In genomic region chr20:49569403-49570115, GRCh38 we compare ENCODE assay signal across 13 cellular contexts. TPM values are rescaled to one million over a fixed set of nuclear protein-coding genes. Genes with fewer than 3 reads are reported as not detected.
A peak's percentile ranks its signal among the peaks of the same experiment; 100 is the strongest.
DNase-seq lines count a peak whose midpoint lies in the region; ATAC-seq and TF ChIP-seq lines count a peak whose summit lies in the region.
"Had no signal": no experiment of that assay in that cellular context is flagged by ENCODE, and none has a peak within 500 bp of the region (broad histone marks: within the 10 kb centered on the region; RNA-seq: fewer than 3 reads in every experiment).

No MANE protein-coding gene starts in this region.

- H3K36me3 ChIP-seq in GM23248 (ENCODE audit: low read depth) = peaks cover 5% of the 10 kb centered on the region; the same call in 1 of the 2 replicates
- no peaks in the 10 kb centered on the region for H3K36me3 ChIP-seq in NT2/D1 (ENCODE audit: insufficient read depth, insufficient read length, low read length)

- H4K20me1 ChIP-seq in GM23248 (ENCODE audit: insufficient read depth) = no peaks in the 10 kb centered on the region

- H3K9ac ChIP-seq in GM23248 (no peak overlapping the region), NT2/D1 (ENCODE audit: insufficient read length, low read depth) (peak overlapping the region; percentile 37)

- H2AFZ ChIP-seq in GM23248 = no peak overlapping the region

- no peaks in the 10 kb centered on the region for H3K9me3 ChIP-seq in GM23248 (ENCODE audit: low read depth)
- no peaks in the 10 kb centered on the region for H3K9me3 ChIP-seq in NT2/D1 (ENCODE audit: insufficient read depth, low read length)

- no peaks in the 10 kb centered on the region for H3K9me2 ChIP-seq in GM23248 (ENCODE audit: insufficient read depth)

- H3K4me1 ChIP-seq in GM23248 (ENCODE audit: insufficient read depth) (peaks cover 40% of the 10 kb centered on the region), NT2/D1 (ENCODE audit: insufficient read depth, insufficient read length) (peaks cover 18% of the 10 kb centered on the region)

- H3K27ac ChIP-seq in GM23248 = peak overlapping the region; percentile 31

- ATAC-seq in Right ventricle myocardium inferior (peak; percentile 11), GM21526 (IDR thresholded peaks at IDR 0.05; ENCODE audit: low FRiP score, unreplicated experiment) (no peak), HG03095 (IDR thresholded peaks at IDR 0.05; ENCODE audit: unreplicated experiment) (no peak)
- ATAC-seq: natural killer cell, T-cell had no signal

- no peaks in the 10 kb centered on the region for H3K27me3 Mint-ChIP-seq in osteocyte (ENCODE audit: unreplicated experiment)

- peaks cover 7% of the 10 kb centered on the region for H3K36me3 Mint-ChIP-seq in osteocyte (ENCODE audit: unreplicated experiment)
- H3K36me3 Mint-ChIP-seq: CD4-positive, alpha-beta memory T cell; natural killer cell; T-cell had no signal

- peak overlapping the region; percentile 51 for H3K4me3 Mint-ChIP-seq in osteocyte (ENCODE audit: unreplicated experiment)
- H3K4me3 Mint-ChIP-seq: natural killer cell had no signal

- 77 to 80% methylated on average over 10 of the region's 10 CpGs for WGBS in GM23248 (ENCODE audit: low coverage in 1 of 2, low lambda C conversion rate in 2 of 2, missing lambda C conversion rate in 2 of 2), 2 experiments

- DNase-seq in GM23248 = peak; percentile 26
- DNase-seq in NT2/D1 (ENCODE audit: low read depth, low spot score) = no peak
- DNase-seq in Right ventricle myocardium inferior (ENCODE audit: missing footprints) = no peak
- no peak for DNase-seq in osteocyte (ENCODE audit: extremely low spot score, unreplicated experiment)
- no peak for DNase-seq in hypothalamus (lab: John Stamatoyannopoulos, UW)
- DNase-seq in dermis blood vessel endothelial cell = no peak
- DNase-seq: CD4-positive, alpha-beta memory T cell; natural killer cell; NCI-H1436; stimulated activated CD4-positive, alpha-beta T cell treated with anti-CD3 and anti-CD28 coated beads, Interleukin-12 subunit alpha, Interleukin-12 subunit beta, amount 100 ng/mL, for 4 hours; T-cell had no signal

- H3F3A ChIP-seq in GM23248 (ENCODE audit: insufficient read depth) = peaks cover 72% of the 10 kb centered on the region

- peaks cover 75% of the 10 kb centered on the region for H3K4me1 Mint-ChIP-seq in osteocyte (ENCODE audit: unreplicated experiment)

- no peaks in the 10 kb centered on the region for H3K9me3 Mint-ChIP-seq in osteocyte (ENCODE audit: unreplicated experiment)
- H3K9me3 Mint-ChIP-seq: CD4-positive, alpha-beta memory T cell; natural killer cell; T-cell had no signal

- no peak overlapping the region for H3K4me2 ChIP-seq in GM23248 (ENCODE audit: unreplicated experiment)

- intact Hi-C loops in Right ventricle myocardium inferior (cut with DNase I) = no loop called here

- peak overlapping the region; percentile 29 for H3K27ac Mint-ChIP-seq in osteocyte (ENCODE audit: unreplicated experiment)
- H3K27ac Mint-ChIP-seq: CD4-positive, alpha-beta memory T cell; natural killer cell; T-cell had no signal

- H3K79me2 ChIP-seq in GM23248 (ENCODE audit: insufficient read depth) = peaks cover 32% of the 10 kb centered on the region

- in situ Hi-C loops in GM23248 (cut with MboI) = no loop called here

- no peak for TF ChIP-seq CTCF in osteocyte (IDR thresholded peaks at IDR 0.05)

- H3K4me3 ChIP-seq in GM23248 (no peak overlapping the region), NT2/D1 (ENCODE audit: insufficient read length, low read depth) (no peak overlapping the region)

- no peaks in the 10 kb centered on the region for H3K27me3 ChIP-seq in GM23248 (replicated peaks; ENCODE audit: insufficient read depth)
- H3K27me3 ChIP-seq in NT2/D1 (ENCODE audit: insufficient read depth, insufficient read length) = no peaks in the 10 kb centered on the region

RNA-seq across cellular contexts. Expression of gene PTGIS, which starts 1.6 kb away (rescaled TPM):
- total RNA-seq in GM23248 (2014; rRNA removed; shearing (Covaris generic)) = 178 and 192 TPM in 2 replicates
- polyA plus RNA-seq in GM23248 (2016; fragmentation: Nextera tagmentation; extraction: Ambion mirVana) = 109 and 114 TPM in 2 replicates
- total RNA-seq in Right ventricle myocardium inferior (24.2 TPM), osteocyte (67.6 and 72.1 TPM in 2 replicates), dermis blood vessel endothelial cell (1.9 and 2.0 TPM in 2 replicates)
- total RNA-seq: CD4-positive, alpha-beta memory T cell; natural killer cell had no signal
- polyA plus RNA-seq: CD4-positive, alpha-beta memory T cell had no signal
